8 cellular contexts compared by ENCODE assay signal in genomic region chr1:37475380-37476086, GRCh38. TPM values are rescaled to one million over a fixed set of nuclear protein-coding genes. Genes with fewer than 3 reads are reported as not detected.
A peak's percentile ranks its signal among the peaks of the same experiment; 100 is the strongest.
DNase-seq lines count a peak whose midpoint lies in the region; ATAC-seq, FAIRE-seq and TF ChIP-seq lines count a peak whose summit lies in the region.

No MANE protein-coding gene starts in this region.

- intact Hi-C loops in activated CD4-positive, alpha-beta memory T cell treated with anti-CD3 and anti-CD28 coated beads for 36 hours (cut with micrococcal nuclease) = loop anchor here (2.0 to 10.0 kb wide), 8 partner anchors 21 to 1921 kb away; partner anchors contain the start of genes C1orf122, GNL2, KIAA0319L and MAP7D1

- CTCF ChIA-PET in activated CD4-positive, alpha-beta memory T cell treated with anti-CD3 and anti-CD28 coated beads for 36 hours (lab: Charles Lee) = interaction anchor here (1.0 to 11.1 kb wide), 6 partner anchors 11 to 215 kb away, joined by 3 to 157 read pairs (median 11); partner anchors contain the start of gene MEAF6

- POLR2A ChIA-PET in activated CD4-positive, alpha-beta memory T cell treated with anti-CD3 and anti-CD28 coated beads for 36 hours (lab: Charles Lee) = interaction anchor here (0.7 to 6.9 kb wide), 9 partner anchors 10 to 333 kb away, joined by 3 to 56 read pairs (median 5); partner anchors contain the start of genes CDCA8, MEAF6 and YRDC

- H3K9me3 Mint-ChIP-seq in activated CD4-positive, alpha-beta memory T cell treated with anti-CD3 and anti-CD28 coated beads for 36 hours = no peaks in the 10 kb centered on the region
- H3K9me3 Mint-ChIP-seq in glutamatergic neuron (ENCODE audit: unreplicated experiment) = peaks cover 2% of the 10 kb centered on the region

- peaks cover 55% of the 10 kb centered on the region for H3K36me3 Mint-ChIP-seq in activated CD4-positive, alpha-beta memory T cell treated with anti-CD3 and anti-CD28 coated beads for 36 hours
- H3K36me3 Mint-ChIP-seq in glutamatergic neuron (ENCODE audit: unreplicated experiment) = no peaks in the 10 kb centered on the region

- peaks cover 40% of the 10 kb centered on the region for H3K4me1 Mint-ChIP-seq in activated CD4-positive, alpha-beta memory T cell treated with anti-CD3 and anti-CD28 coated beads for 36 hours (ENCODE audit: low read depth)
- H3K4me1 Mint-ChIP-seq in glutamatergic neuron (ENCODE audit: low read depth, unreplicated experiment) = peaks cover 17% of the 10 kb centered on the region

- TF ChIP-seq CTCF in HFF-Myc (IDR thresholded peaks at IDR 0.05; ENCODE audit: low read depth, low read length, missing control alignments) (no peak), glutamatergic neuron (IDR thresholded peaks at IDR 0.05; ENCODE audit: partially characterized antibody, unreplicated experiment) (no peak)

- H3K36me3 ChIP-seq in small intestine (ENCODE audit: control insufficient read depth in 2 of 2, insufficient read depth in 2 of 2, low read length in 2 of 2) = peaks cover 3 to 4% of the 10 kb centered on the region in 2 donors

- peak overlapping the region; percentile 100 for H3K27ac Mint-ChIP-seq in activated CD4-positive, alpha-beta memory T cell treated with anti-CD3 and anti-CD28 coated beads for 36 hours
- H3K27ac Mint-ChIP-seq in glutamatergic neuron (ENCODE audit: unreplicated experiment) = no peak overlapping the region

- no peaks in the 10 kb centered on the region for H3K27me3 ChIP-seq in small intestine (ENCODE audit: control insufficient read depth in 2 of 2, insufficient read depth in 2 of 2, low read length in 2 of 2)

- H3K4me3 ChIP-seq in HFF-Myc (replicated peaks; ENCODE audit: low read depth, low read length) (peak overlapping the region; percentile 80), small intestine (ENCODE audit: low read depth in 1 of 2, low read length in 2 of 2) (peak overlapping the region; percentile 71 to 93)

- H3K4me3 Mint-ChIP-seq in activated CD4-positive, alpha-beta memory T cell treated with anti-CD3 and anti-CD28 coated beads for 36 hours = peak overlapping the region; percentile 94
- H3K4me3 Mint-ChIP-seq in glutamatergic neuron (ENCODE audit: unreplicated experiment) = peak overlapping the region; percentile 55

- WGBS in small intestine, 3 donors = 4 to 42% (median 16%) methylated on average over 24 of the region's 24 CpGs

- no peaks in the 10 kb centered on the region for H3K27me3 Mint-ChIP-seq in activated CD4-positive, alpha-beta memory T cell treated with anti-CD3 and anti-CD28 coated beads for 36 hours
- peaks cover 9% of the 10 kb centered on the region for H3K27me3 Mint-ChIP-seq in glutamatergic neuron (ENCODE audit: unreplicated experiment)

- FAIRE-seq in small intestine (lab: Jason Lieb, UNC) = no peak

- peaks cover 12 to 16% of the 10 kb centered on the region in 2 donors for H3K4me1 ChIP-seq in small intestine (ENCODE audit: control insufficient read depth in 2 of 2, insufficient read depth in 1 of 2, low read depth in 1 of 2, low read length in 1 of 2)

- no peak for DNase-seq in HFF-Myc (ENCODE audit: extremely low read depth, low read depth)
- DNase-seq in activated CD4-positive, alpha-beta memory T cell treated with anti-CD3 and anti-CD28 coated beads for 36 hours = no peak
- DNase-seq in glutamatergic neuron = no peak
- DNase-seq in small intestine = no peak
- no peak for DNase-seq in EL
- no peak for DNase-seq in activated CD4-positive, CD25-positive, alpha-beta regulatory T cell treated with anti-CD3 and anti-CD28 coated beads, Interleukin-2, amount 50 U/mL, for 72 hours
- DNase-seq in cerebellum (ENCODE audit: low spot score) = no peak

- no peaks in the 10 kb centered on the region for H3K9me3 ChIP-seq in small intestine (ENCODE audit: control insufficient read depth, low read depth)

- peak overlapping the region; percentile 97 to 99 for H3K27ac ChIP-seq in small intestine (ENCODE audit: low read depth in 1 of 2, low read length in 1 of 2)

- no peak for ATAC-seq in GM21447 (IDR thresholded peaks at IDR 0.05; ENCODE audit: unreplicated experiment)

RNA-seq across cellular contexts. Expression of gene ZC3H12A, which starts 1.2 kb away (rescaled TPM):
- 10 to 100 TPM; 39.0 to 40.8 TPM for total RNA-seq in activated CD4-positive, alpha-beta memory T cell treated with anti-CD3 and anti-CD28 coated beads for 36 hours
- total RNA-seq in glutamatergic neuron (ENCODE audit: unreplicated experiment) (1.3 TPM), cerebellum (0.64 TPM)
- polyA plus RNA-seq in small intestine = 10 to 100 TPM; 12.4 to 24.6 (median 16.8) TPM

RNA-seq across cellular contexts. Expression of gene MEAF6, which starts 39.0 kb away (rescaled TPM):
- total RNA-seq in activated CD4-positive, alpha-beta memory T cell treated with anti-CD3 and anti-CD28 coated beads for 36 hours = 10 to 100 TPM; 89.6 to 89.7 TPM
- total RNA-seq in glutamatergic neuron (ENCODE audit: unreplicated experiment) (61.5 TPM), cerebellum (75.5 TPM)
- polyA plus RNA-seq in small intestine = 10 to 100 TPM; 41.9 to 50.3 (median 47.5) TPM

Comparison
In these comparisons a context has a peak if more than half of its experiments do, and no peak if none do; other contexts are left out.
1. RNA of gene ZC3H12A, which starts 1.2 kb away (total RNA-seq): 39.0 to 40.8 TPM in activated CD4-positive, alpha-beta memory T cell treated with anti-CD3 and anti-CD28 coated beads for 36 hours; 1.3 TPM in glutamatergic neuron (single experiment) and 0.64 TPM in cerebellum (single experiment); every median in the first group is over 10 times any median in the second.